Comparison of ENCODE assay signal across 14 cellular contexts in the genomic region with DNA sequence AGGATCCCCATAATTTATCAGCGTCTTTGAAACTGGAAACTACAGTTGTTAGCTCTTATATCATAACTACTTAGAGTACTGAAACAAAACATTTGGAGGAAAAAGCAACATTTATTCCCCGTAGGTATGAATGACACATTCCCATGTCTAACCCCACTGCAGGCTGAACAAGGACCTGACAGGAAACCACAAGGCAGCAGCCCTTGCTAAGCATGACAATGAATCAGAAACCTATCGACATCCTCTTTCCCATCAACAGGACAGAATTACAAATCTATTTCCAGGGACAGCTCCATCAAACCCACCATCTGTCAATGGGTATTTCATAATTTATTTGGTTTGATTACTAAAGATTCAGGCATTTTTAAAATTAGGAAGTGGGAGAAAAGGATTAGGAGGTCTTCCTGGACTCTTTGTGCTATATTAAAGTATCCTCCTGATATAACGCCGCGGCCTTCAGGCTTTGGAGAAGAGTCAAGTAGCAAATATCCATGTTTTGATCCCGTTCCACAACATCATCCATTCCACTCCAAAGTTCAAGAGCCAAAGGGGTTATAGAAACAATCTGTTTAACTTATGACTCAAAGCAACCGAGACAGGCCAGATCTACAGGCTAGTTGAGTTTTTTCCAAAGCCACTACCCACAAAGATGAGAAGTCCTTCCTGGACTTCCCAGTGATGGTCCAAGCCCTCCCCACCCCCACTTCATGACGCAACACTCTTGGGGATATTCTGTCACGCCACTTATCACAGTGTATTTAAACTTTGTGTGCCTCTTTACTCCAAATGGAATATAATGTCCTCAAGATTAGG. TPM values are rescaled to one million over a fixed set of nuclear protein-coding genes. Genes with fewer than 3 reads are reported as not detected.
DNase-seq lines count a peak whose midpoint lies in the region; ATAC-seq and TF ChIP-seq lines count a peak whose summit lies in the region.
"Had no signal": no experiment of that assay in that cellular context is flagged by ENCODE, and none has a peak within 500 bp of the region (broad histone marks: within the 10 kb centered on the region; RNA-seq: fewer than 3 reads in every experiment).

No MANE protein-coding gene starts in this region.

- POLR2A ChIA-PET in CD4-positive, alpha-beta T cell (lab: Charles Lee): no interaction called here

- no peak for TF ChIP-seq CTCF in right atrium auricular region (IDR thresholded peaks at IDR 0.05)
- no peak for TF ChIP-seq CTCF in CD4-positive, alpha-beta T cell (IDR thresholded peaks at IDR 0.05)

- ATAC-seq in Right ventricle myocardium superior (ENCODE audit: poor library complexity): peak; percentile 10
- peak; percentile 70 for ATAC-seq in activated T-helper 17 cell treated with anti-CD3 and anti-CD28 coated beads, Interleukin-2, amount 50 U/mL, for 72 hours (replicated peaks)
- no peak for ATAC-seq in CD4-positive, alpha-beta T cell (ENCODE audit: poor library complexity)
- ATAC-seq: stimulated activated effector memory CD8-positive, alpha-beta T cell treated with anti-CD3 and anti-CD28 coated beads, Interleukin-12 subunit alpha, Interleukin-12 subunit beta, amount 100 ng/mL, for 72 hours had no signal

- H3K27me3 ChIP-seq in right atrium auricular region: no peaks in the 10 kb centered on the region
- no peaks in the 10 kb centered on the region for H3K27me3 ChIP-seq in CD4-positive, alpha-beta T cell (ENCODE audit: control insufficient read depth, insufficient read depth, low read length)

- intact Hi-C loops in Right ventricle myocardium superior (cut with DNase I): no loop called here
- intact Hi-C loops in CD4-positive, alpha-beta T cell (cut with DNase I, micrococcal nuclease): no loop called here

- no peak overlapping the region for H3K27ac ChIP-seq in right atrium auricular region
- no peak overlapping the region for H3K27ac ChIP-seq in CD4-positive, alpha-beta T cell (ENCODE audit: low read depth, low read length)
- H3K27ac ChIP-seq: C4-2B had no signal

- no peak overlapping the region for H3K4me3 Mint-ChIP-seq in activated T-helper 17 cell treated with anti-CD3 and anti-CD28 coated beads, Interleukin-2, amount 50 U/mL, for 72 hours
- no peak overlapping the region for H3K4me3 Mint-ChIP-seq in CD4-positive, alpha-beta T cell
- H3K4me3 Mint-ChIP-seq: immature natural killer cell; stimulated activated effector memory CD8-positive, alpha-beta T cell treated with anti-CD3 and anti-CD28 coated beads, Interleukin-12 subunit alpha, Interleukin-12 subunit beta, amount 100 ng/mL, for 72 hours had no signal

- H3K9me3 ChIP-seq in right atrium auricular region: no peaks in the 10 kb centered on the region
- no peaks in the 10 kb centered on the region for H3K9me3 ChIP-seq in CD4-positive, alpha-beta T cell (ENCODE audit: control insufficient read depth, low read length)

- H3K9me3 Mint-ChIP-seq in activated T-helper 17 cell treated with anti-CD3 and anti-CD28 coated beads, Interleukin-2, amount 50 U/mL, for 72 hours: no peaks in the 10 kb centered on the region
- no peaks in the 10 kb centered on the region for H3K9me3 Mint-ChIP-seq in CD4-positive, alpha-beta T cell
- H3K9me3 Mint-ChIP-seq: stimulated activated effector memory CD8-positive, alpha-beta T cell treated with anti-CD3 and anti-CD28 coated beads, Interleukin-12 subunit alpha, Interleukin-12 subunit beta, amount 100 ng/mL, for 72 hours had no signal

- H3K36me3 ChIP-seq in right atrium auricular region: no peaks in the 10 kb centered on the region

- H3K36me3 Mint-ChIP-seq in activated T-helper 17 cell treated with anti-CD3 and anti-CD28 coated beads, Interleukin-2, amount 50 U/mL, for 72 hours (ENCODE audit: low read depth): no peaks in the 10 kb centered on the region
- no peaks in the 10 kb centered on the region for H3K36me3 Mint-ChIP-seq in CD4-positive, alpha-beta T cell (ENCODE audit: low read depth)
- H3K36me3 Mint-ChIP-seq: immature natural killer cell; stimulated activated effector memory CD8-positive, alpha-beta T cell treated with anti-CD3 and anti-CD28 coated beads, Interleukin-12 subunit alpha, Interleukin-12 subunit beta, amount 100 ng/mL, for 72 hours had no signal

- H3K4me3 ChIP-seq in right atrium auricular region: no peak overlapping the region

- peaks cover 0 to 5% of the 10 kb centered on the region in 2 donors for H3K4me1 ChIP-seq in right atrium auricular region

- CTCF ChIA-PET in CD4-positive, alpha-beta T cell (lab: Charles Lee): interaction anchor here (0.6 kb wide), 1 partner anchor 8 kb away, joined by 3 read pairs; no protein-coding TSS in a partner anchor

- peaks cover 17% of the 10 kb centered on the region for H3K27me3 Mint-ChIP-seq in activated T-helper 17 cell treated with anti-CD3 and anti-CD28 coated beads, Interleukin-2, amount 50 U/mL, for 72 hours
- no peaks in the 10 kb centered on the region for H3K27me3 Mint-ChIP-seq in CD4-positive, alpha-beta T cell

- H3K4me1 Mint-ChIP-seq in activated T-helper 17 cell treated with anti-CD3 and anti-CD28 coated beads, Interleukin-2, amount 50 U/mL, for 72 hours: peaks cover 6% of the 10 kb centered on the region
- no peaks in the 10 kb centered on the region for H3K4me1 Mint-ChIP-seq in CD4-positive, alpha-beta T cell (ENCODE audit: low read depth)
- H3K4me1 Mint-ChIP-seq: stimulated activated effector memory CD8-positive, alpha-beta T cell treated with anti-CD3 and anti-CD28 coated beads, Interleukin-12 subunit alpha, Interleukin-12 subunit beta, amount 100 ng/mL, for 72 hours had no signal

- DNase-seq in Right ventricle myocardium superior (no peak), right atrium auricular region (ENCODE audit: low spot score) (no peak), iris pigment epithelial cell (ENCODE audit: low read depth) (peak; percentile 94), NK-92 (lab: John Stamatoyannopoulos, UW; ENCODE audit: unreplicated experiment) (no peak), T1000 (lab: John Stamatoyannopoulos, UW) (no peak)
- DNase-seq in CD4-positive, alpha-beta T cell: no peak
- DNase-seq in stimulated activated CD4-positive, alpha-beta T cell treated with anti-CD3 and anti-CD28 coated beads, Interleukin-4, amount 100 ng/mL, for 1 hour: no peak
- DNase-seq: immature natural killer cell, NCI-H2081, SIG-M5 had no signal

- H3K27ac Mint-ChIP-seq in activated T-helper 17 cell treated with anti-CD3 and anti-CD28 coated beads, Interleukin-2, amount 50 U/mL, for 72 hours: no peak overlapping the region
- H3K27ac Mint-ChIP-seq in CD4-positive, alpha-beta T cell: no peak overlapping the region
- H3K27ac Mint-ChIP-seq: immature natural killer cell; stimulated activated effector memory CD8-positive, alpha-beta T cell treated with anti-CD3 and anti-CD28 coated beads, Interleukin-12 subunit alpha, Interleukin-12 subunit beta, amount 100 ng/mL, for 72 hours had no signal

RNA-seq across cellular contexts. Expression of a gene that starts 51.2 kb away (rescaled TPM):
- total RNA-seq in Right ventricle myocardium superior (4.6 TPM), right atrium auricular region (10 to 100 TPM; 22.0 to 23.5 TPM)
- total RNA-seq in activated T-helper 17 cell treated with anti-CD3 and anti-CD28 coated beads, Interleukin-2, amount 50 U/mL, for 72 hours: not detected
- total RNA-seq in CD4-positive, alpha-beta T cell: not detected
- total RNA-seq: dermis microvascular lymphatic vessel endothelial cell had no signal
